22 cellular contexts compared by ENCODE assay signal in genomic region chr9:96122255-96122654, GRCh38.
A peak's percentile ranks its signal among the peaks of the same experiment; 100 is the strongest.
DNase-seq lines count a peak whose midpoint lies in the region; FAIRE-seq and TF ChIP-seq lines count a peak whose summit lies in the region.
"Had no signal": no experiment of that assay in that cellular context is flagged by ENCODE, and none has a peak within 500 bp of the region (broad histone marks: within the 10 kb centered on the region; RNA-seq: fewer than 3 reads in every experiment).

No MANE protein-coding gene starts in this region.

- H3K4me3 ChIP-seq in KMS-11 (IDR thresholded peaks at IDR 0.05; ENCODE audit: insufficient read depth, low read depth, low read length), result no peak overlapping the region
- H3K4me3 ChIP-seq: A549; BLaER1 treated with 17β-estradiol and CSF1 and Interleukin-3, amounts not matched to agents 10 nM and 100 nM; MG63 had no signal

- no peak overlapping the region for H3K27ac ChIP-seq in KMS-11
- H3K27ac ChIP-seq: A549; BLaER1 treated with 17β-estradiol and CSF1 and Interleukin-3, amounts not matched to agents 10 nM and 100 nM had no signal

- H3K9ac ChIP-seq in KMS-11, result no peak overlapping the region
- H3K9ac ChIP-seq: BLaER1 treated with 17β-estradiol and CSF1 and Interleukin-3, amounts not matched to agents 10 nM and 100 nM had no signal

- H2AFZ ChIP-seq in KMS-11 (ENCODE audit: low read depth), result no peak overlapping the region

- H3K36me3 ChIP-seq in KMS-11 (ENCODE audit: insufficient read depth), result no peaks in the 10 kb centered on the region
- H3K36me3 ChIP-seq: MG63 had no signal

- FAIRE-seq in urothelium cell line (lab: Jason Lieb, UNC), result no peak
- FAIRE-seq: A549, D721Med, GM18507, H54, HTR-8/SVneo had no signal

- peak overlapping the region; percentile 27; the same call in 1 of the 2 replicates for H3K4me2 ChIP-seq in KMS-11
- H3K4me2 ChIP-seq: A549 had no signal

- no peak overlapping the region for H3K4me3 Mint-ChIP-seq in chondrocyte (ENCODE audit: unreplicated experiment)
- no peak overlapping the region for H3K4me3 Mint-ChIP-seq in neural crest cell
- H3K4me3 Mint-ChIP-seq: CD4-positive, alpha-beta T cell had no signal

- H4K20me1 ChIP-seq in KMS-11 (ENCODE audit: insufficient read depth), result no peaks in the 10 kb centered on the region
- H4K20me1 ChIP-seq: BLaER1 treated with 17β-estradiol and CSF1 and Interleukin-3, amounts not matched to agents 10 nM and 100 nM had no signal

- peaks cover 14% of the 10 kb centered on the region for H3K9me3 Mint-ChIP-seq in chondrocyte (ENCODE audit: low read depth)
- peaks cover 23% of the 10 kb centered on the region for H3K9me3 Mint-ChIP-seq in neural crest cell
- H3K9me3 Mint-ChIP-seq: CD4-positive, alpha-beta T cell had no signal

- H3K4me1 ChIP-seq in KMS-11 (ENCODE audit: low read depth, poor library complexity, severe bottlenecking), result peaks cover 52% of the 10 kb centered on the region

- DNase-seq in chondrocyte (ENCODE audit: low spot score), result no peak
- no peak for DNase-seq in neural crest cell (ENCODE audit: low read depth, low spot score)
- DNase-seq in urothelium cell line (ENCODE audit: low spot score), result peak; percentile 14
- no peak for DNase-seq in hepatic stellate cell (ENCODE audit: low spot score)
- DNase-seq in NCI-H1105 (lab: John Stamatoyannopoulos, UW), result no peak
- DNase-seq in activated CD4-positive, alpha-beta T cell treated with anti-CD3 and anti-CD28 coated beads for 48 hours, result no peak
- DNase-seq: AML-193; CD4-positive, alpha-beta T cell; KBM-7; MG63; NCI-H1417; NCI-H1694; NCI-H2029 treated with DMSO at 0.1 percent for 48 hours; NCI-H510A; NCI-H69 had no signal

- H3K27ac Mint-ChIP-seq in chondrocyte (ENCODE audit: unreplicated experiment) (peak overlapping the region; percentile 84), neural crest cell (ENCODE audit: unreplicated experiment) (peak overlapping the region; percentile 73)
- H3K27ac Mint-ChIP-seq: CD4-positive, alpha-beta T cell had no signal

- H3K27me3 Mint-ChIP-seq in chondrocyte (ENCODE audit: low read depth) (no peaks in the 10 kb centered on the region), neural crest cell (ENCODE audit: low read depth) (peaks cover 13% of the 10 kb centered on the region)

- no peaks in the 10 kb centered on the region for H3K27me3 ChIP-seq in KMS-11 (ENCODE audit: insufficient read depth, low read depth)
- H3K27me3 ChIP-seq: BLaER1 treated with 17β-estradiol and CSF1 and Interleukin-3, amounts not matched to agents 10 nM and 100 nM; MG63 had no signal

- H3K36me3 Mint-ChIP-seq in chondrocyte (ENCODE audit: low read depth) (no peaks in the 10 kb centered on the region), neural crest cell (ENCODE audit: low read depth) (peaks cover 18% of the 10 kb centered on the region)

- no peaks in the 10 kb centered on the region for H3K79me2 ChIP-seq in KMS-11 (ENCODE audit: insufficient read depth, low read depth)

- H3K4me1 Mint-ChIP-seq in chondrocyte (ENCODE audit: low read depth) (peaks cover 28% of the 10 kb centered on the region), neural crest cell (peaks cover 23% of the 10 kb centered on the region)

- no peak for TF ChIP-seq CTCF in KMS-11 (conservative IDR thresholded peaks at IDR 0.05; ENCODE audit: low read depth, low read length)
- no peak for TF ChIP-seq CTCF in chondrocyte (IDR thresholded peaks at IDR 0.05)
- no peak for TF ChIP-seq CTCF in neural crest cell (conservative IDR thresholded peaks at IDR 0.05)
